In the genomic region with DNA sequence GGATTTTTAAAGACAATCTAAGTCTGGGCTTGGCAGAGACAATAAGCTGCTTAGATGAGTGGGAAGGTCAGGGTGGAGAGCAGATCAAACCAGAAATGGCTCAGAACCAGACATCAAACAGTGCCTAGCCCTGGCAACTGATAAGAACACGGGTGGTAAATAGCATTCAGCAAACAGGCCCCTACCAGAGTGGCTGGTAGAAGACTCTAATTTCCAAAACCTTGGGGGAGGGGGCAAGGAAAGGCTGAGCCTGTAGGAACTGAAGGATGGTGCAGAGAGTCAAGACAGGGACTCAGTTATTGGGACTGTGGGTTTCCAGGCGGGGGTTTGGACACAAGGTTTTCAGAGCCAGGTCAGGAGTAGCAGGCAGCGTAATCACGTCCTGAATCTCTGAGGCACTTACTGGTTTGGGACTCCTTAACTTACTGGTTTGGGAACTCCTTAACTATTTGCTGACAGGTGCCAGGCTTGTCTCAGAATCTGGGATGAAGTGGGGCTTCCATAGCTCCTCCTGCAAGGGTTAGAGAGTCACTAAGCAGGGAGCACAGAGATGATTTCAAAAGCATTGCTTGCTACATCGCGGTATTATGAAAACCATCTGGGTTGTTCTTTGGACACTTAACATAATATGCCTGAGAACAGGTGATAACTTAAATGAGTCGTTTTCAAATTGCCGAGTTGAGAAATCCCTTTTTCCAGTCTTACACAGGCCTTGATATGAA, we compare ENCODE assay signal across 20 cellular contexts.
"Had no signal": no experiment of that assay in that cellular context is flagged by ENCODE, and none has a peak within 500 bp of the region (broad histone marks: within the 10 kb centered on the region; RNA-seq: fewer than 3 reads in every experiment).

No MANE protein-coding gene starts in this region.

- H3K36me3 ChIP-seq: left ventricle myocardium inferior, prostate gland, right atrium auricular region had no signal

- H3K4me3 Mint-ChIP-seq: activated CD4-positive, alpha-beta T cell treated with anti-CD3 and anti-CD28 coated beads, Interleukin-2, amount 10 ng/mL, durations not matched to agents 7 days and 5 days; activated naive CD4-positive, alpha-beta T cell treated with anti-CD3 and anti-CD28 coated beads for 36 hours; activated T-cell treated with anti-CD3 and anti-CD28 coated beads, Interleukin-2, amount 50 U/mL, for 4 hours; brain; neural crest cell; T-cell; type B pancreatic cell had no signal

- H3K36me3 Mint-ChIP-seq: brain, T-cell, type B pancreatic cell had no signal

- ATAC-seq: T-cell had no signal

- DNase-seq: activated CD4-positive, alpha-beta T cell treated with anti-CD3 and anti-CD28 coated beads, Interleukin-2, amount 10 ng/mL, durations not matched to agents 7 days and 5 days; activated CD4-positive, CD25-positive, alpha-beta regulatory T cell; activated CD8-positive, alpha-beta memory T cell treated with anti-CD3 and anti-CD28 coated beads, Interleukin-2, amount 50 U/mL, for 4 hours; activated naive CD4-positive, alpha-beta T cell treated with anti-CD3 and anti-CD28 coated beads for 36 hours; activated T-cell treated with anti-CD3 and anti-CD28 coated beads, Interleukin-2, amount 50 U/mL, for 4 hours; anterior cingulate cortex; hippocampal formation; kidney; left ventricle myocardium inferior; stimulated activated CD4-positive, alpha-beta T cell treated with anti-CD3 and anti-CD28 coated beads, Interleukin-15, amount 100 ng/mL, for 24 hours; stimulated activated CD4-positive, alpha-beta T cell treated with anti-CD3 and anti-CD28 coated beads, Interleukin-2, amount 100 ng/mL, for 48 hours; T-cell; testis had no signal

- H3K27ac Mint-ChIP-seq: activated CD4-positive, alpha-beta T cell treated with anti-CD3 and anti-CD28 coated beads, Interleukin-2, amount 10 ng/mL, durations not matched to agents 7 days and 5 days; activated naive CD4-positive, alpha-beta T cell treated with anti-CD3 and anti-CD28 coated beads for 36 hours; brain; type B pancreatic cell had no signal

- H3K4me3 ChIP-seq: coronary artery, left ventricle myocardium inferior, prostate gland, right atrium auricular region, skin epidermis, testis had no signal

- H3K27ac ChIP-seq: coronary artery, left ventricle myocardium inferior, prostate gland, right atrium auricular region, skin epidermis, testis had no signal

- H3K27me3 ChIP-seq: right atrium auricular region, testis had no signal

- H3K9me3 ChIP-seq: left ventricle myocardium inferior, prostate gland, right atrium auricular region, testis had no signal

- H3K4me1 ChIP-seq: prostate gland, testis had no signal

- H3K9me3 Mint-ChIP-seq: activated CD4-positive, alpha-beta T cell treated with anti-CD3 and anti-CD28 coated beads, Interleukin-2, amount 10 ng/mL, durations not matched to agents 7 days and 5 days; activated naive CD4-positive, alpha-beta T cell treated with anti-CD3 and anti-CD28 coated beads for 36 hours; activated T-cell treated with anti-CD3 and anti-CD28 coated beads, Interleukin-2, amount 50 U/mL, for 4 hours; brain; neural crest cell; T-cell; type B pancreatic cell had no signal
